8 cellular contexts compared by ENCODE assay signal in the genomic region with DNA sequence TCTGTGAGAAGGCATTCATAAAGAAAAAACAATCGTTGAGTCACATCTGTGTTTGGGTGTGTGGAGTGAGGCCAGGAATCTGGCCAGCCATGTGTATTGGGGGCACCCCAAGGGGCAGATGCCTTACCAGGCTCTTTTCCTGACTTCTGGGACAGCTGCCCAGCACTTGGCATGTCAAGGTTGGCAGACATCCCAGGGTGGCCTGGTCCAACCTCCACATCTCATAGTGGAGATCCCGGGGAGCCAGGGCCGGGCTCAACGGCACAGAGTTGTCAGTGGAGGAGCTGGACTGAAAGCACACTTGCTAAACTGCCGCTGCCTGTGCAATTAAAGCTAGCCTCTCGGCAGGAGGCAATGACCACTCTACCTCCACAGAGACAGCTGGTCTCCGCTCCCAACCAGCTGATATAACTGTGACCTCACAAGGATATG.
DNase-seq lines count a peak whose midpoint lies in the region; ATAC-seq and TF ChIP-seq lines count a peak whose summit lies in the region.

No MANE protein-coding gene starts in this region.

- H3K27ac ChIP-seq in body of pancreas, result peak overlapping the region; percentile 44 to 70 (median 56)
- H3K27ac ChIP-seq in subcutaneous abdominal adipose tissue (ENCODE audit: low read depth, low read length), result peak overlapping the region; percentile 58

- TF ChIP-seq POLR2A in body of pancreas (IDR thresholded peaks at IDR 0.05), result peak in 2 of 3 donors; percentile 25 to 46

- H3K9me3 Mint-ChIP-seq in progenitor cell of endocrine pancreas (ENCODE audit: low read depth), result no peaks in the 10 kb centered on the region

- H3K27me3 ChIP-seq in body of pancreas, result no peaks in the 10 kb centered on the region
- peaks cover 0 to 4% (median 0%) of the 10 kb centered on the region in 5 donors for H3K27me3 ChIP-seq in subcutaneous abdominal adipose tissue (ENCODE audit: control insufficient read depth in 5 of 5, insufficient read depth in 4 of 5, low read length in 5 of 5)

- H3K9me3 ChIP-seq in body of pancreas, result no peaks in the 10 kb centered on the region
- no peaks in the 10 kb centered on the region for H3K9me3 ChIP-seq in subcutaneous abdominal adipose tissue (ENCODE audit: control insufficient read depth in 5 of 5, low read length in 5 of 5)

- H3K9ac ChIP-seq in subcutaneous abdominal adipose tissue (ENCODE audit: low read length in 5 of 5), result no peak overlapping the region

- TF ChIP-seq CTCF in body of pancreas (IDR thresholded peaks at IDR 0.05) (no peak), progenitor cell of endocrine pancreas (IDR thresholded peaks at IDR 0.05; ENCODE audit: unreplicated experiment) (no peak)

- H3K4me1 Mint-ChIP-seq in progenitor cell of endocrine pancreas (ENCODE audit: low read depth), result peaks cover 29% of the 10 kb centered on the region

- H3K36me3 ChIP-seq in body of pancreas (replicated peaks in 1 of 2; ENCODE audit: insufficient read depth in 1 of 2, low read depth in 2 of 2) (no peaks in the 10 kb centered on the region), subcutaneous abdominal adipose tissue (ENCODE audit: control insufficient read depth in 5 of 5, insufficient read depth in 5 of 5, low read length in 5 of 5) (peaks cover 0 to 3% (median 0%) of the 10 kb centered on the region in 5 donors)

- no peak overlapping the region for H3K4me3 Mint-ChIP-seq in progenitor cell of endocrine pancreas (ENCODE audit: low read depth)

- DNase-seq in NCI-H1092 treated with DMSO at 0.1 percent for 48 hours (lab: John Stamatoyannopoulos, UW), result peak; percentile 89
- peak; percentile 84 to 95 (median 90) for DNase-seq in body of pancreas
- peak in 39 of 51 donors; percentile 13 to 82 (median 56) for DNase-seq in hypothalamus (lab: John Stamatoyannopoulos, UW)
- no peak for DNase-seq in progenitor cell of endocrine pancreas (ENCODE audit: low spot score, unreplicated experiment)
- no peak for DNase-seq in GM19238 (ENCODE audit: insufficient read length, low spot score)

- 4 to 25% methylated on average over 6 to 7 of the region's 7 CpGs for WGBS in body of pancreas, 2 donors

- no peaks in the 10 kb centered on the region for H3K36me3 Mint-ChIP-seq in progenitor cell of endocrine pancreas (ENCODE audit: insufficient read depth)

- intact Hi-C loops in body of pancreas (cut with DNase I), result no loop called here

- no peak overlapping the region for H3K27ac Mint-ChIP-seq in progenitor cell of endocrine pancreas

- no peak overlapping the region for H3K4me3 ChIP-seq in body of pancreas
- H3K4me3 ChIP-seq in subcutaneous abdominal adipose tissue (ENCODE audit: low read depth in 1 of 5, low read length in 5 of 5), result no peak overlapping the region

- peak; percentile 72 for ATAC-seq in body of pancreas
- no peak for ATAC-seq in HG02610 (IDR thresholded peaks at IDR 0.05; ENCODE audit: unreplicated experiment)
- no peak for ATAC-seq in HG02642 (IDR thresholded peaks at IDR 0.05; ENCODE audit: poor library complexity, unreplicated experiment)

- H3K27me3 Mint-ChIP-seq in progenitor cell of endocrine pancreas, result peaks cover 40% of the 10 kb centered on the region

- H3K4me1 ChIP-seq in body of pancreas, result peaks cover 46% of the 10 kb centered on the region
- peaks cover 2 to 25% (median 19%) of the 10 kb centered on the region in 5 donors for H3K4me1 ChIP-seq in subcutaneous abdominal adipose tissue (ENCODE audit: control insufficient read depth in 5 of 5, insufficient read depth in 5 of 5, low read length in 5 of 5)

Comparison
In these comparisons a context has a peak if more than half of its experiments do, and no peak if none do; other contexts are left out.
1. DNase-seq: peak in NCI-H1092 treated with DMSO at 0.1 percent for 48 hours (single experiment), body of pancreas (4 of 4) and hypothalamus (39 of 51); none in progenitor cell of endocrine pancreas (single experiment) and GM19238 (single experiment).